ENCODE assay signal across 16 cellular contexts in the genomic region with DNA sequence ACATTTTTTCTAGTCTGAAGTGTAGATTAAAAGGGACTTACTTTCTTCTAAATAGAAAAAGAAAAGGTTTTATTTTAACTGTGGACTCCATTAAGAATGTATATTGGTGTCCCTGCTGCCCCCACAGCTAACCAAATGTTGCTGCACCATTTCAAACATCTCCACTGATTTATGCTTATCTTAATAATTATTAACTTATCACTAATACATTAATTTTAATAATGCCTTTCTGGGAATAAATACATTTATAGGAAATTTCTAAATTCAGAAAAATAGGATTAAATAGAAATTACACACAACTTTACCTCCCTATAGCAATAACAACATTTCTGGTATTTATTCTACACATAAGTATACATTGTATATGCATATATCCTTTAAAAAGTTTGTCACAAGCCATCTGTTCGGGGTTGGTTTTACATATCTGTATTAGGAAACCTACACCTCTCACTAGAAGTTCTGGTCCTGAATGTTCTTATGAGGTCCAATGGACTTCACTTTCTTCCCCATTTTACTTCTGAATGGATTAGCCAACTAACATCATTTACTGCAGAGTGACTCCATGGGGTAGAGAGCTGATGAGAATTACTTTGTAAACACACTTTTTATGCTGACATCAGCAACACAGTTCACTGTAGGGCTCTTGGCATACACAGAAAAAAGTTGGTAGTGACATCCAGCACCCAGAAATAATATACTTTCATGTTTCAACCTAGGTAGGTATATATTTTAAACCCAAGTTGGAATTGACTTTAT. TPM values are rescaled to one million over a fixed set of nuclear protein-coding genes. Genes with fewer than 3 reads are reported as not detected.
DNase-seq lines count a peak whose midpoint lies in the region; ATAC-seq, FAIRE-seq and TF ChIP-seq lines count a peak whose summit lies in the region.
"Had no signal": no experiment of that assay in that cellular context is flagged by ENCODE, and none has a peak within 500 bp of the region (broad histone marks: within the 10 kb centered on the region; RNA-seq: fewer than 3 reads in every experiment).

No MANE protein-coding gene starts in this region.

- intact Hi-C loops in HCT116 (cut with micrococcal nuclease) = no loop called here
- intact Hi-C loops in K562 (cut with micrococcal nuclease) = no loop called here

- H3K27me3 ChIP-seq in HCT116 (ENCODE audit: insufficient read depth, low read length) = no peaks in the 10 kb centered on the region
- no peaks in the 10 kb centered on the region for H3K27me3 ChIP-seq in K562 (ENCODE audit: control insufficient read depth in 2 of 2, insufficient read depth in 2 of 2, low read length in 2 of 2)
- H3K27me3 ChIP-seq: neural progenitor cell had no signal

- CTCF ChIA-PET in A549 (lab: Yijun Ruan, JAX) = no interaction called here
- CTCF ChIA-PET in HCT116 (lab: Charles Lee) = interaction anchor here (1.5 kb wide), 1 partner anchor 25 kb away, joined by 4 read pairs; no protein-coding TSS in a partner anchor
- CTCF ChIA-PET in K562 (lab: Yijun Ruan, JAX; ENCODE audit: low intra/inter-chr PET ratio) = no interaction called here

- H4K20me1 ChIP-seq in HCT116 (ENCODE audit: insufficient read depth) (no peaks in the 10 kb centered on the region), K562 (replicated peaks; ENCODE audit: control insufficient read depth, insufficient read depth, low read length) (0 out of 2 replicates have a peak, but pooled peaks cover 3% of the 10 kb centered on the region)

- no TSS peak for BruUV-seq in HCT116 (replicated peaks; lab: Mats Ljungman, UMichigan)
- no TSS peak for BruUV-seq in K562 (replicated peaks; lab: Mats Ljungman, UMichigan)

- TF ChIP-seq RAD21 in A549 (conservative IDR thresholded peaks at IDR 0.05 in 1 of 2, IDR thresholded peaks at IDR 0.05 in 1 of 2) (no peak), HCT116 (IDR thresholded peaks at IDR 0.05; ENCODE audit: low read depth) (no peak), K562 (CRISPR knock-in tag; conservative IDR thresholded peaks at IDR 0.05 in 1 of 2, IDR thresholded peaks at IDR 0.05 in 1 of 2) (no peak)

- H2AFZ ChIP-seq in HCT116 (ENCODE audit: low read depth, low read length, poor library complexity, severe bottlenecking) (no peak overlapping the region), K562 (ENCODE audit: low read depth, low read length) (no peak overlapping the region)
- H2AFZ ChIP-seq: neural progenitor cell had no signal

- H3K4me1 ChIP-seq in A549 = peaks cover 21% of the 10 kb centered on the region
- H3K4me1 ChIP-seq in HCT116 (ENCODE audit: control insufficient read depth in 1 of 2, insufficient read depth in 2 of 2, low read length in 2 of 2) = peaks cover 65 to 88% of the 10 kb centered on the region in 2 experiments
- peaks cover 14 to 21% of the 10 kb centered on the region in 2 experiments for H3K4me1 ChIP-seq in K562 (replicated peaks in 1 of 2; ENCODE audit: control insufficient read depth in 2 of 2, insufficient read depth in 2 of 2, low read length in 2 of 2)

- H3K9me3 ChIP-seq in A549 (no peaks in the 10 kb centered on the region), HCT116 (ENCODE audit: control insufficient read depth in 1 of 2, insufficient read depth in 1 of 2, low read depth in 1 of 2, low read length in 2 of 2) (no peaks in the 10 kb centered on the region), K562 (replicated peaks; ENCODE audit: control insufficient read depth, insufficient read depth, low read depth, low read length) (no peaks in the 10 kb centered on the region)

- H3K9ac ChIP-seq in HCT116 (ENCODE audit: low read length) (no peak overlapping the region), K562 (ENCODE audit: insufficient read depth in 1 of 2, low read depth in 2 of 2, low read length in 2 of 2) (no peak overlapping the region)
- H3K9ac ChIP-seq: neural progenitor cell had no signal

- TF ChIP-seq EP300 in A549 (IDR thresholded peaks at IDR 0.05) (no peak), K562 (IDR thresholded peaks at IDR 0.05; ENCODE audit: low read length) (no peak)

- H3K79me2 ChIP-seq in HCT116 (ENCODE audit: insufficient read depth, low read length) (no peaks in the 10 kb centered on the region), K562 (ENCODE audit: control insufficient read depth, insufficient read depth, low read length) (no peaks in the 10 kb centered on the region)

- H3K36me3 ChIP-seq in HCT116 (ENCODE audit: control insufficient read depth in 1 of 2, insufficient read depth in 2 of 2, low read length in 2 of 2) (peaks cover 0 to 10% of the 10 kb centered on the region in 2 experiments; a peak in 2 of 4 replicates), K562 (ENCODE audit: control insufficient read depth, insufficient read depth, low read length) (peaks cover 46% of the 10 kb centered on the region)
- H3K36me3 ChIP-seq: neural progenitor cell had no signal

- RAD21 ChIA-PET in HCT116 (lab: Charles Lee; ENCODE audit: low non-redundant PET in 1 of 2, low total read pairs in 2 of 2, uncharacterized antibody in 2 of 2, unreplicated experiment in 2 of 2) = interaction anchor here in 1 of 2 experiments (0.7 kb wide), 1 partner anchor 44 kb away, joined by 6 read pairs; no protein-coding TSS in a partner anchor

- DNase-seq in A549 (ENCODE audit: low read depth in 1 of 2, low spot score in 1 of 2) = no peak
- DNase-seq in HCT116 (ENCODE audit: low read depth, low spot score) = no peak
- DNase-seq in K562 (ENCODE audit: extremely low read depth in 1 of 4, low spot score in 3 of 4) = no peak
- peak; percentile 51 for DNase-seq in myocyte (ENCODE audit: low read depth)
- DNase-seq in GOT3 (lab: John Stamatoyannopoulos, UW) = no peak
- DNase-seq in G401 (ENCODE audit: low spot score) = no peak
- DNase-seq in NCI-H146 (lab: John Stamatoyannopoulos, UW) = no peak
- DNase-seq: activated CD4-positive, CD25-positive, alpha-beta regulatory T cell; activated CD8-positive, alpha-beta memory T cell treated with anti-CD3 and anti-CD28 coated beads for 24 hours; mesendoderm; NCI-H2029; T-helper 1 cell had no signal

- ATAC-seq in A549 = no peak
- no peak for ATAC-seq in HCT116
- no peak for ATAC-seq in K562
- ATAC-seq in HG02852 (IDR thresholded peaks at IDR 0.05; ENCODE audit: unreplicated experiment) = no peak

- H3K4me3 ChIP-seq in A549 (no peak overlapping the region), HCT116 (replicated peaks in 1 of 2; ENCODE audit: low read depth in 1 of 2, low read length in 2 of 2) (no peak overlapping the region), K562 (no peak overlapping the region)
- H3K4me3 ChIP-seq: neural progenitor cell had no signal

- H3K9me2 ChIP-seq in HCT116 (ENCODE audit: insufficient read depth) = no peaks in the 10 kb centered on the region

- TF ChIP-seq CTCF in A549 (IDR thresholded peaks at IDR 0.05) (no peak), HCT116 (IDR thresholded peaks at IDR 0.05 in 2 of 3, conservative IDR thresholded peaks at IDR 0.05 in 1 of 3; ENCODE audit: borderline replicate concordance in 1 of 3, insufficient read depth in 1 of 3, low read depth in 2 of 3, low read length in 2 of 3) (no peak), K562 (IDR thresholded peaks at IDR 0.05 in 2 of 3, conservative IDR thresholded peaks at IDR 0.05 in 1 of 3; ENCODE audit: insufficient read depth in 2 of 3, low read depth in 1 of 3, low read length in 3 of 3) (no peak)

- TF ChIP-seq POLR2A in A549 (IDR thresholded peaks at IDR 0.05; ENCODE audit: low read length) = no peak
- no peak for TF ChIP-seq POLR2A in HCT116 (IDR thresholded peaks at IDR 0.05; ENCODE audit: borderline replicate concordance, extremely low read depth, insufficient read depth, insufficient read length)
- no peak for TF ChIP-seq POLR2A in K562 (conservative IDR thresholded peaks at IDR 0.05)

- FAIRE-seq in A549 (lab: Jason Lieb, UNC) (no peak), K562 (lab: Jason Lieb, UNC) (peak; percentile 56)

- POLR2A ChIA-PET in A549 (lab: Yijun Ruan, JAX) = no interaction called here
- POLR2A ChIA-PET in HCT116 (lab: Charles Lee) = no interaction called here
- POLR2A ChIA-PET in K562 (lab: Yijun Ruan, JAX) = interaction anchor here (0.6 to 4.6 kb wide), 2 partner anchors 13 to 17 kb away, joined by 3 to 69 read pairs; no protein-coding TSS in a partner anchor

- H3K4me2 ChIP-seq in A549 = peak overlapping the region; percentile 63; the same call in 2 of the 3 replicates
- H3K4me2 ChIP-seq in HCT116 (ENCODE audit: low read length) = peak overlapping the region; percentile 65; the same call in 1 of the 2 replicates
- no peak overlapping the region for H3K4me2 ChIP-seq in K562 (ENCODE audit: insufficient read depth, low read length)
- H3K4me2 ChIP-seq: neural progenitor cell had no signal

- in situ Hi-C loops in K562 (cut with MboI) (no loop called here), G401 (cut with HindIII; ENCODE audit: low sequenced_read_pairs) (no loop called here)

- WGBS in A549 (ENCODE audit: missing lambda C conversion rate) = 98% methylated on average over 1 of the region's 1 CpG
- WGBS in K562 (ENCODE audit: insufficient coverage, low coverage, missing lambda C conversion rate) = 75% methylated on average over 1 of the region's 1 CpG

- no peaks in the 10 kb centered on the region for H3K9me1 ChIP-seq in K562 (ENCODE audit: control insufficient read depth, insufficient read depth, low read length)

- 0 out of 6 replicates have a peak overlapping the region, but pooled peaks of 1 of the 2 experiments have one; percentile 43 for H3K27ac ChIP-seq in A549
- H3K27ac ChIP-seq in HCT116 (ENCODE audit: low read depth, low read length) = peak overlapping the region; percentile 49; the same call in 1 of the 2 replicates
- H3K27ac ChIP-seq in K562 (ENCODE audit: extremely low read depth, low read depth, low read length) = no peak overlapping the region
- H3K27ac ChIP-seq: neural progenitor cell had no signal

RNA-seq across cellular contexts. Expression of a gene that starts 9.4 kb away (rescaled TPM):
- 0.17 and 0.24 TPM in 2 replicates for polyA plus RNA-seq in A549 (2011; rRNA removed)
- polyA plus RNA-seq in A549 (2012; cell fraction: cytosol; rRNA removed) = 0.30 and 0.49 TPM in 2 replicates
- polyA plus RNA-seq in A549 (2012; cell fraction: nucleus; rRNA removed) = 1.2 and 1.3 TPM in 2 replicates
- 0.43 to 0.67 TPM (median 0.65 TPM) in 3 replicates for polyA plus RNA-seq in A549 (2017; fragmentation: RNase III; extraction: RNeasy Plus Mini Kit Qiagen cat#74134 plus additional on column Dnase treatment)
- polyA minus RNA-seq in A549 (2011; rRNA and poly(A)+ RNA removed) = 0.19 TPM in 1 of 2 replicates, not detected in the other
- total RNA-seq in HCT116 (2021; ENCODE audit: unreplicated experiment) = 1.2 TPM
- 0.16 and 0.26 TPM in 2 replicates for polyA plus RNA-seq in HCT116 (2012)
- total RNA-seq in K562 (2011; cell fraction: chromatin; rRNA removed; ENCODE audit: low replicate concordance) = 0.35 and 0.79 TPM in 2 replicates
- 1.1 and 1.5 TPM in 2 replicates for total RNA-seq in K562 (2011; cell fraction: nucleolus; rRNA removed)
- 0.59 and 0.69 TPM in 2 replicates for total RNA-seq in K562 (2011; cell fraction: nucleoplasm; rRNA removed)
- total RNA-seq in K562 (2014; rRNA removed) = 1.7 and 3.4 TPM in 2 replicates
- 0.54 and 0.76 TPM in 2 replicates for total RNA-seq in K562 (2014; rRNA removed; fragmentation: Illumina TruSeq; extraction: Trizol)
- 10.2 TPM in 2 replicates for total RNA-seq in K562 (2015; rRNA removed; fragmentation: Illumina TruSeq; extraction: Trizol)
- total RNA-seq in K562 (2021) = 2.2 and 2.5 TPM in 2 replicates
- polyA plus RNA-seq in K562 (2011; rRNA removed) = 1.4 and 1.6 TPM in 2 replicates
- 1.9 and 6.8 TPM in 2 replicates for polyA plus RNA-seq in K562 (2011; cell fraction: cytosol; rRNA removed)
- 0.60 and 0.92 TPM in 2 replicates for polyA plus RNA-seq in K562 (2011; cell fraction: nucleus; rRNA removed)
- polyA plus RNA-seq in K562 (2012) = 9.4 and 9.9 TPM in 2 replicates
- 3.3 and 3.9 TPM in 2 replicates for polyA plus RNA-seq in K562 (2014; fragmentation: Illumina TruSeq; extraction: Trizol)
- under 1 TPM; 0.22 to 0.34 TPM for polyA plus RNA-seq in K562 (2014; fragmentation: Nextera tagmentation; extraction: Ambion mirVana)
- polyA plus RNA-seq in K562 (2014; rRNA removed) = 1.2 and 2.8 TPM in 2 replicates
- 0.48 and 1.1 TPM in 2 replicates for polyA minus RNA-seq in K562 (2011; rRNA and poly(A)+ RNA removed)
- 0.91 and 0.95 TPM in 2 replicates for polyA minus RNA-seq in K562 (2011; cell fraction: cytosol; rRNA and poly(A)+ RNA removed)
- polyA minus RNA-seq in K562 (2011; cell fraction: nucleus; rRNA and poly(A)+ RNA removed) = 0.27 and 0.44 TPM in 2 replicates
- total RNA-seq in myocyte = 2.4 and 2.9 TPM in 2 replicates
- polyA plus RNA-seq in myocyte (2012) = 5.1 TPM
- 0.74 and 1.1 TPM in 2 replicates for total RNA-seq in G401 (2014; rRNA removed; shearing (Covaris generic))

RNA-seq across cellular contexts. Expression of a gene that starts 45.2 kb away (rescaled TPM):
- polyA plus RNA-seq in A549 (2011; rRNA removed) = not detected in 2 replicates
- not detected in 2 replicates for polyA plus RNA-seq in A549 (2012; cell fraction: cytosol; rRNA removed)
- polyA plus RNA-seq in A549 (2012; cell fraction: nucleus; rRNA removed) = not detected in 2 replicates
- polyA plus RNA-seq in A549 (2017; fragmentation: RNase III; extraction: RNeasy Plus Mini Kit Qiagen cat#74134 plus additional on column Dnase treatment) = not detected in 3 replicates
- not detected in 2 replicates for polyA minus RNA-seq in A549 (2011; rRNA and poly(A)+ RNA removed)
- not detected for total RNA-seq in HCT116 (2021; ENCODE audit: unreplicated experiment)
- not detected in 2 replicates for polyA plus RNA-seq in HCT116 (2012)
- total RNA-seq in K562 (2011; cell fraction: chromatin; rRNA removed; ENCODE audit: low replicate concordance) = not detected in 2 replicates
- not detected in 2 replicates for total RNA-seq in K562 (2011; cell fraction: nucleolus; rRNA removed)
- total RNA-seq in K562 (2011; cell fraction: nucleoplasm; rRNA removed) = not detected in 2 replicates
- total RNA-seq in K562 (2014; rRNA removed) = not detected in 2 replicates
- total RNA-seq in K562 (2014; rRNA removed; fragmentation: Illumina TruSeq; extraction: Trizol) = not detected in 2 replicates
- not detected in 2 replicates for total RNA-seq in K562 (2015; rRNA removed; fragmentation: Illumina TruSeq; extraction: Trizol)
- 0.18 TPM in 1 of 2 replicates, not detected in the other for total RNA-seq in K562 (2021)
- polyA plus RNA-seq in K562 (2011; rRNA removed) = not detected in 2 replicates
- polyA plus RNA-seq in K562 (2011; cell fraction: cytosol; rRNA removed) = 0.01 TPM in 1 of 2 replicates, not detected in the other
- not detected in 2 replicates for polyA plus RNA-seq in K562 (2011; cell fraction: nucleus; rRNA removed)
- polyA plus RNA-seq in K562 (2012) = 0.11 TPM in 1 of 2 replicates, not detected in the other
- not detected in 2 replicates for polyA plus RNA-seq in K562 (2014; fragmentation: Illumina TruSeq; extraction: Trizol)
- polyA plus RNA-seq in K562 (2014; fragmentation: Nextera tagmentation; extraction: Ambion mirVana) = not detected
- not detected in 2 replicates for polyA plus RNA-seq in K562 (2014; rRNA removed)
- polyA minus RNA-seq in K562 (2011; rRNA and poly(A)+ RNA removed) = not detected in 2 replicates
- polyA minus RNA-seq in K562 (2011; cell fraction: cytosol; rRNA and poly(A)+ RNA removed) = not detected in 2 replicates
- not detected in 2 replicates for polyA minus RNA-seq in K562 (2011; cell fraction: nucleus; rRNA and poly(A)+ RNA removed)
- 34.4 and 55.5 TPM in 2 replicates for total RNA-seq in myocyte
- 50.8 TPM for polyA plus RNA-seq in myocyte (2012)
- total RNA-seq in G401 (2014; rRNA removed; shearing (Covaris generic)) = 0.58 and 7.3 TPM in 2 replicates
- total RNA-seq: glomerular endothelial cell, renal cortical epithelial cell had no signal
